In the genomic region with DNA sequence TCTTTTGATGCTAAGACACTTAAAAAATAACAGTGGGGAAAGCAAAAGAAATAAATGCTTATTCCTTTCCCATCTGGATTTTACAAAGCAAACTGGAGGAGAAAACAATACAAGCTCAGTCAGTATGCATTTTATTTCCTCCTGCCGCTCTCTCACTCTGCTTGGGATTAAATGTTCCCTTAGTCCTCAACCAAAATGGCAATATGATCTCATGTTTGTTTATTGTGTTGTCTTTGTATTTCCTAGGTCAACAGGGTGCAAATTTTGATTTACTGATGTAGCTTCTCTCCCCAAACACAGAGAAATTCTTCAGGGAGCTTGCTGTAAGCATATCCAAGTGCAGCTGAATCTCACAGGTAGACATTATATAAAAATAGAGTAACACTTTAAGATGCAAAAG, we compare ENCODE assay signal across 21 cellular contexts.
A peak's percentile ranks its signal among the peaks of the same experiment; 100 is the strongest.
DNase-seq lines count a peak whose midpoint lies in the region; ATAC-seq and TF ChIP-seq lines count a peak whose summit lies in the region.
"Had no signal": no experiment of that assay in that cellular context is flagged by ENCODE, and none has a peak within 500 bp of the region (broad histone marks: within the 10 kb centered on the region; RNA-seq: fewer than 3 reads in every experiment).

No MANE protein-coding gene starts in this region.

- no peak for TF ChIP-seq POLR2A in testis (IDR thresholded peaks at IDR 0.05)

- H3K4me3 ChIP-seq in skeletal muscle tissue (ENCODE audit: low read length in 3 of 3) (no peak overlapping the region), testis (no peak overlapping the region)
- H3K4me3 ChIP-seq: GM23338, HAP-1, Peyer's patch had no signal

- H3K9me3 ChIP-seq in skeletal muscle tissue (ENCODE audit: control insufficient read depth in 3 of 3, low read length in 3 of 3) (no peaks in the 10 kb centered on the region), testis (no peaks in the 10 kb centered on the region)
- H3K9me3 ChIP-seq: HAP-1, Peyer's patch had no signal

- no peaks in the 10 kb centered on the region for H3K36me3 ChIP-seq in skeletal muscle tissue (ENCODE audit: control insufficient read depth in 3 of 3, insufficient read depth in 3 of 3, low read length in 3 of 3)
- no peaks in the 10 kb centered on the region for H3K36me3 ChIP-seq in testis (ENCODE audit: low read depth, missing control alignments)
- H3K36me3 ChIP-seq: HAP-1, Peyer's patch had no signal

- 0 out of 2 replicates have a peak, but pooled peaks cover 2% of the 10 kb centered on the region for H3K36me3 Mint-ChIP-seq in HFFc6 (ENCODE audit: low read depth)
- H3K36me3 Mint-ChIP-seq: CD4-positive, CD25-positive, alpha-beta regulatory T cell; IgD-negative memory B cell had no signal

- no peaks in the 10 kb centered on the region for H3K27me3 ChIP-seq in skeletal muscle tissue (ENCODE audit: control insufficient read depth in 3 of 3, insufficient read depth in 3 of 3, low read length in 3 of 3)
- no peaks in the 10 kb centered on the region for H3K27me3 ChIP-seq in testis
- H3K27me3 ChIP-seq: Peyer's patch had no signal

- H3K9ac ChIP-seq in skeletal muscle tissue (ENCODE audit: low read depth in 1 of 3, low read length in 3 of 3) = no peak overlapping the region

- H3K27ac Mint-ChIP-seq in HFFc6 = peak overlapping the region; percentile 46; the same call in 1 of the 2 replicates
- H3K27ac Mint-ChIP-seq: CD4-positive, CD25-positive, alpha-beta regulatory T cell; GM23338; IgD-negative memory B cell had no signal

- no peaks in the 10 kb centered on the region; the same call in 1 of the 2 replicates for H3K27me3 Mint-ChIP-seq in HFFc6 (ENCODE audit: insufficient read depth)
- H3K27me3 Mint-ChIP-seq: CD4-positive, CD25-positive, alpha-beta regulatory T cell; IgD-negative memory B cell had no signal

- H3K27ac ChIP-seq in angular gyrus (ENCODE audit: low read depth, low read length) (peak overlapping the region; percentile 91), skeletal muscle tissue (ENCODE audit: low read depth, low read length) (peak overlapping the region; percentile 50), testis (no peak overlapping the region)
- H3K27ac ChIP-seq: Peyer's patch had no signal

- intact Hi-C loops in testis (cut with DNase I; ENCODE audit: low total_unique reads) = no loop called here

- 89 to 93% methylated on average over 1 of the region's 1 CpG for WGBS in testis, 2 donors

- H3K9me3 Mint-ChIP-seq in HFFc6 = no peaks in the 10 kb centered on the region
- H3K9me3 Mint-ChIP-seq: GM23338 had no signal

- no peak overlapping the region for H3K4me3 Mint-ChIP-seq in HFFc6
- H3K4me3 Mint-ChIP-seq: CD4-positive, CD25-positive, alpha-beta regulatory T cell; GM23338; IgD-negative memory B cell had no signal

- H3K4me1 ChIP-seq in skeletal muscle tissue (ENCODE audit: control insufficient read depth in 3 of 3, insufficient read depth in 3 of 3, low read length in 3 of 3) (peaks cover 0 to 11% (median 6%) of the 10 kb centered on the region in 3 donors), testis (peaks cover 11% of the 10 kb centered on the region)
- H3K4me1 ChIP-seq: Peyer's patch had no signal

- TF ChIP-seq CTCF in HFFc6 (IDR thresholded peaks at IDR 0.05) (no peak), testis (IDR thresholded peaks at IDR 0.05) (no peak)

- DNase-seq in HFFc6 = no peak
- peak; percentile 30 for DNase-seq in medulla oblongata (ENCODE audit: extremely low spot score)
- no peak for DNase-seq in testis
- DNase-seq in NCI-H2171 treated with DMSO at 0.1 percent for 48 hours (lab: John Stamatoyannopoulos, UW) = no peak
- DNase-seq: CD4-positive, CD25-positive, alpha-beta regulatory T cell; COR-L47; MV-4-11; NCI-H1694; NCI-H2107; NCI-H226; NCI-H510A treated with DMSO at 0.1 percent for 48 hours; NCI-H748 treated with DMSO at 0.1 percent for 48 hours; Peyer's patch had no signal

- ATAC-seq in GM21737 (IDR thresholded peaks at IDR 0.05; ENCODE audit: unreplicated experiment) = no peak
- ATAC-seq in HG03159 (IDR thresholded peaks at IDR 0.05; ENCODE audit: unreplicated experiment) = no peak
- ATAC-seq: GM23338, SK-N-SH treated with all-trans-retinoic acid at 6 μM for 48 hours had no signal

- H3K4me1 Mint-ChIP-seq in HFFc6 (ENCODE audit: low read depth) = peaks cover 50% of the 10 kb centered on the region
- H3K4me1 Mint-ChIP-seq: CD4-positive, CD25-positive, alpha-beta regulatory T cell; IgD-negative memory B cell had no signal

Comparison
In these comparisons a context has a peak if more than half of its experiments do, and no peak if none do; other contexts are left out.
1. H3K27ac ChIP-seq: peak in angular gyrus (single experiment) and skeletal muscle tissue (single experiment); none in testis (0 of 2).